15 cellular contexts compared by ENCODE assay signal in the genomic region with DNA sequence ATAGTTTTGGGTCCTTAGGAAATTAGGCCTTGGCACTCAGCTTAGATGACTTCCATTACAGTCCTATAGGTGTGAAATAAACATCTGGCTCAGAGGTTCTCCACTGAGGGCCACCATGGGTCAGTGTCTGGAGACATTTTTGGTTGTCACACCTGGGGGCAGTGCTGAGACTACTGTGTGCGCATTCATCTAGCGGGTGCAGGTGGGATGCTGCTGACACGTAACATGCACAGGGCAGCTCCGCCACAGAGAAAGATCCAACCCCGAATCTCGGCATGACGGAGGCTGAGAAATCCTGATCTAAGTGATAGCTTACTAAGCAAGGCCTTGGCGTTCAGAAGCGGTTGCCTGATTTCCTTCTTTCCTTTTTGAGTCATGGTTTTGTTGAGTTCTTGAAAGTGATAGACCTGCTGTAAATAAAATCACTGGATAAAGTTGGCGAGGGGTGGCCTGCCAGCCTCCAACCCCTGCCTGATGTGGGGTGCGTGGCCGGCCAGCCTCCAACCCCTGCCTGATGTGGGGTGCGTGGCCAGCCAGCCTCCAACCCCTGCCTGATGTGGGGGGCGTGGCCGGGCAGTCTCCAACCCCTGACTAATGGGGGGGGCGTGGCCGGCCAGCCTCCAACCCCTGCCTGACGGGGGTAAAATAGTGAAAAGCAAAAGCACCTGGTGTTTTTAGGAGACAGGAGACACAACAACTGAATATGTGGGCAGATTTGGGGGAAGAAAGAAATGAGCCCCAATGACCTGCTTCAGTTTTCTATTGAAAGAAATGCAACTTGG.
DNase-seq lines count a peak whose midpoint lies in the region; ATAC-seq, FAIRE-seq and TF ChIP-seq lines count a peak whose summit lies in the region.
"Had no signal": no experiment of that assay in that cellular context is flagged by ENCODE, and none has a peak within 500 bp of the region (broad histone marks: within the 10 kb centered on the region; RNA-seq: fewer than 3 reads in every experiment).

No MANE protein-coding gene starts in this region.

- peak overlapping the region; percentile 49; the same call in 1 of the 2 replicates for H3K9ac ChIP-seq in BLaER1

- no peaks in the 10 kb centered on the region for H3K9me3 Mint-ChIP-seq in natural killer cell
- H3K9me3 Mint-ChIP-seq in activated CD4-positive, alpha-beta T cell treated with anti-CD3 and anti-CD28 coated beads, Interleukin-2, amount 10 ng/mL, durations not matched to agents 24 days and 14 days = no peaks in the 10 kb centered on the region
- H3K9me3 Mint-ChIP-seq: activated T-cell treated with anti-CD3 and anti-CD28 coated beads, Interleukin-2, amount 50 U/mL, for 24 hours had no signal

- DNase-seq in RKO (ENCODE audit: low spot score) (peak; percentile 4), natural killer cell (no peak), DMS79 treated with DMSO at 0.1 percent for 48 hours (lab: John Stamatoyannopoulos, UW) (no peak), GM12891 (ENCODE audit: insufficient read length, low spot score) (no peak), right cardiac atrium (no peak)
- DNase-seq in activated CD4-positive, alpha-beta T cell treated with anti-CD3 and anti-CD28 coated beads, Interleukin-2, amount 10 ng/mL, durations not matched to agents 24 days and 14 days = no peak
- DNase-seq: activated CD4-positive, alpha-beta T cell treated with anti-CD3 and anti-CD28 coated beads, Interleukin-2, amount 50 U/mL, for 1 hour; activated T-cell treated with anti-CD3 and anti-CD28 coated beads, Interleukin-2, amount 50 U/mL, for 24 hours; effector memory CD4-positive, alpha-beta T cell; left ventricle myocardium inferior; thyroid gland had no signal

- H3K27ac ChIP-seq in BLaER1 = no peak overlapping the region
- H3K27ac ChIP-seq in right cardiac atrium (ENCODE audit: low read length) = no peak overlapping the region
- H3K27ac ChIP-seq: cardiac muscle cell, left ventricle myocardium inferior, thyroid gland had no signal

- 83% methylated on average over 18 of the region's 18 CpGs for WGBS in right cardiac atrium

- peaks cover 0 to 10% of the 10 kb centered on the region in 2 donors for H3K27me3 Mint-ChIP-seq in natural killer cell (ENCODE audit: low read depth in 2 of 2)
- H3K27me3 Mint-ChIP-seq in activated CD4-positive, alpha-beta T cell treated with anti-CD3 and anti-CD28 coated beads, Interleukin-2, amount 10 ng/mL, durations not matched to agents 24 days and 14 days = peaks cover 12% of the 10 kb centered on the region
- H3K27me3 Mint-ChIP-seq: activated T-cell treated with anti-CD3 and anti-CD28 coated beads, Interleukin-2, amount 50 U/mL, for 24 hours had no signal

- peaks cover 6 to 26% of the 10 kb centered on the region in 2 donors for H3K4me1 Mint-ChIP-seq in natural killer cell
- H3K4me1 Mint-ChIP-seq in activated CD4-positive, alpha-beta T cell treated with anti-CD3 and anti-CD28 coated beads, Interleukin-2, amount 10 ng/mL, durations not matched to agents 24 days and 14 days = no peaks in the 10 kb centered on the region

- ATAC-seq in HG02885 (IDR thresholded peaks at IDR 0.05; ENCODE audit: poor library complexity, unreplicated experiment) (peak; percentile 62), natural killer cell (peak in 2 of 3 donors; percentile 38 to 48), right cardiac atrium (no peak)

- H3K4me3 ChIP-seq in BLaER1 (no peak overlapping the region), right cardiac atrium (ENCODE audit: low read length) (no peak overlapping the region)
- H3K4me3 ChIP-seq: cardiac muscle cell, left ventricle myocardium inferior, thyroid gland had no signal

- H3K4me1 ChIP-seq in BLaER1 (peaks cover 20% of the 10 kb centered on the region), right cardiac atrium (ENCODE audit: control insufficient read depth, insufficient read depth, low read length) (no peaks in the 10 kb centered on the region)
- H3K4me1 ChIP-seq: thyroid gland had no signal

- TF ChIP-seq CTCF in natural killer cell (IDR thresholded peaks at IDR 0.05) = no peak

- intact Hi-C loops in natural killer cell (cut with micrococcal nuclease) = no loop called here
- intact Hi-C loops in activated CD4-positive, alpha-beta T cell treated with anti-CD3 and anti-CD28 coated beads, Interleukin-2, amount 10 ng/mL, durations not matched to agents 24 days and 14 days (cut with micrococcal nuclease) = no loop called here
- intact Hi-C loops in right cardiac atrium (cut with DNase I) = no loop called here

- H3K4me2 ChIP-seq in BLaER1 = peak overlapping the region; percentile 83

- no peak overlapping the region for H3K27ac Mint-ChIP-seq in natural killer cell
- no peak overlapping the region for H3K27ac Mint-ChIP-seq in activated CD4-positive, alpha-beta T cell treated with anti-CD3 and anti-CD28 coated beads, Interleukin-2, amount 10 ng/mL, durations not matched to agents 24 days and 14 days
- H3K27ac Mint-ChIP-seq: activated T-cell treated with anti-CD3 and anti-CD28 coated beads, Interleukin-2, amount 50 U/mL, for 24 hours had no signal

- FAIRE-seq in GM12891 (lab: Jason Lieb, UNC) = no peak
- FAIRE-seq: H54 had no signal

- H3K27me3 ChIP-seq in BLaER1 = no peaks in the 10 kb centered on the region
- H3K27me3 ChIP-seq in right cardiac atrium (ENCODE audit: control insufficient read depth, insufficient read depth) = no peaks in the 10 kb centered on the region
- H3K27me3 ChIP-seq: cardiac muscle cell, thyroid gland had no signal

- no peak for TF ChIP-seq POLR2A in GM12891 (IDR thresholded peaks at IDR 0.05; ENCODE audit: low read depth, low read length)

- no peaks in the 10 kb centered on the region for H4K20me1 ChIP-seq in BLaER1

- H3K9me3 ChIP-seq in BLaER1 (no peaks in the 10 kb centered on the region), right cardiac atrium (ENCODE audit: control insufficient read depth, low read length) (no peaks in the 10 kb centered on the region)
- H3K9me3 ChIP-seq: left ventricle myocardium inferior, thyroid gland had no signal

- H3K4me3 Mint-ChIP-seq in natural killer cell = no peak overlapping the region
- no peak overlapping the region for H3K4me3 Mint-ChIP-seq in activated CD4-positive, alpha-beta T cell treated with anti-CD3 and anti-CD28 coated beads, Interleukin-2, amount 10 ng/mL, durations not matched to agents 24 days and 14 days
- H3K4me3 Mint-ChIP-seq: activated T-cell treated with anti-CD3 and anti-CD28 coated beads, Interleukin-2, amount 50 U/mL, for 24 hours had no signal

- H3K36me3 ChIP-seq in BLaER1 = no peaks in the 10 kb centered on the region
- H3K36me3 ChIP-seq: cardiac muscle cell, left ventricle myocardium inferior, thyroid gland had no signal

- no peaks in the 10 kb centered on the region for H3K36me3 Mint-ChIP-seq in natural killer cell
- no peaks in the 10 kb centered on the region for H3K36me3 Mint-ChIP-seq in activated CD4-positive, alpha-beta T cell treated with anti-CD3 and anti-CD28 coated beads, Interleukin-2, amount 10 ng/mL, durations not matched to agents 24 days and 14 days (ENCODE audit: low read depth)

TF ChIP-seq in GM12891, 5 proteins besides CTCF, POLR2A, EP300 and RAD21:
- TF ChIP-seq TAF1 (IDR thresholded peaks at IDR 0.05; ENCODE audit: low read depth, low read length) (no peak), POLR2AphosphoS5 (IDR thresholded peaks at IDR 0.05; ENCODE audit: low read depth, low read length) (no peak), POU2F2 (IDR thresholded peaks at IDR 0.05; ENCODE audit: low read depth, low read length) (no peak), SPI1 (IDR thresholded peaks at IDR 0.05; ENCODE audit: low read depth, low read length) (no peak), PAX5 (IDR thresholded peaks at IDR 0.05; ENCODE audit: insufficient read depth, low read length, severe bottlenecking) (no peak)

Comparison
In these comparisons a context has a peak if more than half of its experiments do, and no peak if none do; other contexts are left out.
1. ATAC-seq: peak in HG02885 (single experiment) and natural killer cell (2 of 3); none in right cardiac atrium (0 of 2).